Comparison of ENCODE assay signal across 1 cellular context in the genomic region with DNA sequence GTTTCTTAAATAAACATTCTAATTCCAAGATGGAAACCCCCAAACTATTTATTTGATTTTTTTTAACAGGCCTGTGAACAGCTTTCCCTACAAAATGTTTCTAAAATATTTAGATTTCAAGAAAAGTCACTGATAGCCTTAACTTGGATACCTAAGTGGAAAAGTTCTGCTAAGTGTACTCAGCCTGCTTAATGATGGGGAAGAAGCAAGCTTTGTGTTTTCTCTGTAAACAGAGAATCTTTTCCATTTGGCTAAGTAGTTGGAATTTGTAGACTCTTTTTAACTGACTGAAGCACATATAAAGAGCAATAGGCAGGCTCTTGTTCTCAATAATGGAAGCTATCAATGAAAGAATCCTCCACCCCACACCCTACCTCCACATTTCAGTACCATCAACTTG.
TF ChIP-seq lines count a peak whose summit lies in the region.

No MANE protein-coding gene starts in this region.

TF ChIP-seq in HepG2, 621 proteins besides CTCF, POLR2A, EP300 and RAD21:
- TF ChIP-seq CBX1 (IDR thresholded peaks at IDR 0.05; ENCODE audit: low read depth) (no peak), GZF1 (CRISPR knock-in tag; IDR thresholded peaks at IDR 0.05) (no peak), ZNF501 (CRISPR knock-in tag; IDR thresholded peaks at IDR 0.05) (no peak), ZNF772 (CRISPR knock-in tag; IDR thresholded peaks at IDR 0.05) (no peak), MBNL3 (CRISPR knock-in tag; conservative IDR thresholded peaks at IDR 0.05) (no peak)
